ENCODE assay signal across 19 cellular contexts in genomic region chr2:100212820-100213219, GRCh38.
DNase-seq lines count a peak whose midpoint lies in the region; ATAC-seq and TF ChIP-seq lines count a peak whose summit lies in the region.
"Had no signal": no experiment of that assay in that cellular context is flagged by ENCODE, and none has a peak within 500 bp of the region (broad histone marks: within the 10 kb centered on the region; RNA-seq: fewer than 3 reads in every experiment).

No MANE protein-coding gene starts in this region.

- no peak overlapping the region for H2BK12ac ChIP-seq in neuronal stem cell (ENCODE audit: low read length)

- no peak overlapping the region for H2BK120ac ChIP-seq in neuronal stem cell (ENCODE audit: low read depth, low read length)

- H3K23ac ChIP-seq in neuronal stem cell (ENCODE audit: low read depth, low read length, poor library complexity), result peak overlapping the region; percentile 50

- no peak overlapping the region for H3K9ac ChIP-seq in neuronal stem cell (ENCODE audit: low read depth, low read length, poor library complexity)

- no peak overlapping the region for H2BK5ac ChIP-seq in neuronal stem cell (ENCODE audit: low read length)

- no peak overlapping the region for H3K4me2 ChIP-seq in neuronal stem cell (ENCODE audit: insufficient read depth, low read length, poor library complexity, severe bottlenecking)
- H3K4me2 ChIP-seq: PC-9 had no signal

- H3K9me3 Mint-ChIP-seq in osteocyte (ENCODE audit: unreplicated experiment), result no peaks in the 10 kb centered on the region

- H3K14ac ChIP-seq in neuronal stem cell (ENCODE audit: low read length), result no peak overlapping the region

- H3K18ac ChIP-seq in neuronal stem cell (ENCODE audit: low read length), result no peak overlapping the region

- no peaks in the 10 kb centered on the region for H3K36me3 Mint-ChIP-seq in osteocyte (ENCODE audit: unreplicated experiment)

- H3K27me3 ChIP-seq in esophagus muscularis mucosa (no peaks in the 10 kb centered on the region), left ventricle myocardium inferior (ENCODE audit: low read depth) (no peaks in the 10 kb centered on the region), neuronal stem cell (ENCODE audit: control insufficient read depth in 3 of 3, insufficient read depth in 3 of 3, low read depth in 1 of 3, low read length in 3 of 3) (peaks cover 0 to 8% (median 0%) of the 10 kb centered on the region in 3 experiments)
- H3K27me3 ChIP-seq: MG63 had no signal

- H2AFZ ChIP-seq in neuronal stem cell (ENCODE audit: low read length), result no peak overlapping the region
- H2AFZ ChIP-seq: PC-9 had no signal

- no peak for DNase-seq in esophagus muscularis mucosa (ENCODE audit: extremely low spot score)
- DNase-seq in left ventricle myocardium inferior, result no peak
- no peak for DNase-seq in neuronal stem cell (ENCODE audit: low spot score)
- no peak for DNase-seq in GM19238 (ENCODE audit: insufficient read length, low spot score)
- DNase-seq in osteocyte (ENCODE audit: extremely low spot score, unreplicated experiment), result no peak
- no peak for DNase-seq in 8988T
- DNase-seq: Calu3, GF-D8, KBM-7, MG63, NCI-H1694, NCI-H2029 treated with DMSO at 0.1 percent for 48 hours, NCI-H526 treated with DMSO at 0.1 percent for 48 hours, PC-9, RPMI8226, SIG-M5 had no signal

- H3K9me3 ChIP-seq in esophagus muscularis mucosa (no peaks in the 10 kb centered on the region), left ventricle myocardium inferior (replicated peaks) (no peaks in the 10 kb centered on the region), neuronal stem cell (replicated peaks in 1 of 2; ENCODE audit: control insufficient read depth in 2 of 2, insufficient read depth in 1 of 2, low read depth in 1 of 2, low read length in 2 of 2) (no peaks in the 10 kb centered on the region)
- H3K9me3 ChIP-seq: MG63 had no signal

- no peak overlapping the region for H2BK15ac ChIP-seq in neuronal stem cell (ENCODE audit: low read length)

- H3K36me3 ChIP-seq in esophagus muscularis mucosa (no peaks in the 10 kb centered on the region), left ventricle myocardium inferior (no peaks in the 10 kb centered on the region), neuronal stem cell (replicated peaks in 1 of 2; ENCODE audit: control insufficient read depth in 2 of 2, insufficient read depth in 2 of 2, low read length in 2 of 2) (no peaks in the 10 kb centered on the region)
- H3K36me3 ChIP-seq: MG63 had no signal

- no peak overlapping the region for H3K4ac ChIP-seq in neuronal stem cell (ENCODE audit: low read length)

- WGBS in esophagus muscularis mucosa, result 78% methylated on average over 3 of the region's 3 CpGs
- no CpG with 5 or more reads among the region's 3 CpGs for WGBS in neuronal stem cell (ENCODE audit: extremely low coverage in 2 of 2, insufficient read length in 2 of 2, insufficient replicate concordance in 1 of 2), 2 donors

- H3K27ac Mint-ChIP-seq in osteocyte (ENCODE audit: unreplicated experiment), result no peak overlapping the region
- H3K27ac Mint-ChIP-seq: B cell had no signal

- no peak for TF ChIP-seq POLR2A in esophagus muscularis mucosa (IDR thresholded peaks at IDR 0.05; ENCODE audit: low read depth)

- H3K4me3 Mint-ChIP-seq in osteocyte (ENCODE audit: unreplicated experiment), result no peak overlapping the region
- H3K4me3 Mint-ChIP-seq: B cell had no signal

- no peaks in the 10 kb centered on the region for H3K79me1 ChIP-seq in neuronal stem cell (ENCODE audit: low read depth, low read length)

- H3K4me1 Mint-ChIP-seq in osteocyte (ENCODE audit: unreplicated experiment), result peaks cover 3% of the 10 kb centered on the region

- H3K27me3 Mint-ChIP-seq in osteocyte (ENCODE audit: unreplicated experiment), result peaks cover 4% of the 10 kb centered on the region

- intact Hi-C loops in esophagus muscularis mucosa (cut with DNase I), result loop anchor here (10.0 kb wide), 1 partner anchor 198 kb away; no protein-coding TSS in a partner anchor
- intact Hi-C loops in left ventricle myocardium inferior (cut with micrococcal nuclease), result no loop called here

- no peak overlapping the region for H4K91ac ChIP-seq in neuronal stem cell (ENCODE audit: low read depth, low read length, poor library complexity)

- no peak overlapping the region for H2AK5ac ChIP-seq in neuronal stem cell (ENCODE audit: low read depth, low read length)

- no peak overlapping the region for H4K8ac ChIP-seq in neuronal stem cell (ENCODE audit: low read depth, low read length)

- no peak for TF ChIP-seq EP300 in esophagus muscularis mucosa (IDR thresholded peaks at IDR 0.05)

- TF ChIP-seq CTCF in esophagus muscularis mucosa (IDR thresholded peaks at IDR 0.05), result no peak
- TF ChIP-seq CTCF in left ventricle myocardium inferior (IDR thresholded peaks at IDR 0.05; ENCODE audit: borderline replicate concordance), result no peak
- no peak for TF ChIP-seq CTCF in osteocyte (IDR thresholded peaks at IDR 0.05)

- H3K4me1 ChIP-seq in esophagus muscularis mucosa, result peaks cover 21 to 38% (median 37%) of the 10 kb centered on the region in 4 donors
- peaks cover 38% of the 10 kb centered on the region for H3K4me1 ChIP-seq in left ventricle myocardium inferior
- H3K4me1 ChIP-seq in neuronal stem cell (ENCODE audit: control insufficient read depth in 2 of 2, insufficient read depth in 1 of 2, low read depth in 1 of 2, low read length in 2 of 2), result no peaks in the 10 kb centered on the region

- H3K4me3 ChIP-seq in esophagus muscularis mucosa (no peak overlapping the region), left ventricle myocardium inferior (no peak overlapping the region), neuronal stem cell (ENCODE audit: low read length in 2 of 2) (no peak overlapping the region)
- H3K4me3 ChIP-seq: MG63, PC-9, SK-N-MC had no signal

- no peak for ATAC-seq in HG02571 (IDR thresholded peaks at IDR 0.05; ENCODE audit: unreplicated experiment)

- H3K27ac ChIP-seq in esophagus muscularis mucosa (replicated peaks in 1 of 4) (peak overlapping the region; percentile 78 to 86 (median 84)), left ventricle myocardium inferior (replicated peaks) (peak overlapping the region; percentile 80), neuronal stem cell (replicated peaks; ENCODE audit: low read length) (no peak overlapping the region)
- H3K27ac ChIP-seq: PC-9, SK-N-MC had no signal
